Comparison of ENCODE assay signal across 14 cellular contexts in genomic region chr19:18508585-18508984, GRCh38. TPM values are rescaled to one million over a fixed set of nuclear protein-coding genes. Genes with fewer than 3 reads are reported as not detected.
DNase-seq lines count a peak whose midpoint lies in the region; ATAC-seq, FAIRE-seq and TF ChIP-seq lines count a peak whose summit lies in the region.
"Had no signal": no experiment of that assay in that cellular context is flagged by ENCODE, and none has a peak within 500 bp of the region (broad histone marks: within the 10 kb centered on the region; RNA-seq: fewer than 3 reads in every experiment).

No MANE protein-coding gene starts in this region.

- DNase-seq in activated CD4-positive, alpha-beta T cell treated with anti-CD3 and anti-CD28 coated beads, Interleukin-2, amount 10 ng/mL, durations not matched to agents 7 days and 5 days: no peak
- no peak for DNase-seq in activated CD4-positive, alpha-beta T cell treated with anti-CD3 and anti-CD28 coated beads for 48 hours
- no peak for DNase-seq in T-helper 17 cell
- no peak for DNase-seq in kidney
- DNase-seq in superior temporal gyrus (ENCODE audit: extremely low spot score): peak; percentile 5
- DNase-seq in stimulated activated CD4-positive, alpha-beta T cell treated with anti-CD3 and anti-CD28 coated beads, Interleukin-4, amount 100 ng/mL, for 1 hour: no peak
- DNase-seq: islet precursor cell, NCI-H2029 treated with DMSO at 0.1 percent for 48 hours, NCI-H69, T-helper 9 cell had no signal

- H3K4me3 Mint-ChIP-seq in activated CD4-positive, alpha-beta T cell treated with anti-CD3 and anti-CD28 coated beads, Interleukin-2, amount 10 ng/mL, durations not matched to agents 7 days and 5 days: no peak overlapping the region
- H3K4me3 Mint-ChIP-seq in T-helper 17 cell: peak overlapping the region; percentile 49

- H3K4me1 ChIP-seq in kidney (ENCODE audit: control insufficient read depth in 1 of 2, insufficient read depth in 1 of 2, low read depth in 1 of 2, low read length in 2 of 2): peaks cover 55 to 73% of the 10 kb centered on the region in 2 donors

- ATAC-seq in T-helper 17 cell: no peak
- no peak for ATAC-seq in HG03457 (IDR thresholded peaks at IDR 0.05; ENCODE audit: unreplicated experiment)
- ATAC-seq in HG02852 (IDR thresholded peaks at IDR 0.05; ENCODE audit: unreplicated experiment): no peak
- ATAC-seq: A549 had no signal

- intact Hi-C loops in kidney (cut with DNase I): no loop called here

- H3K4me3 ChIP-seq in kidney (ENCODE audit: low read length in 2 of 2): no peak overlapping the region
- H3K4me3 ChIP-seq: A549 had no signal

- no peaks in the 10 kb centered on the region for H3K9me3 Mint-ChIP-seq in activated CD4-positive, alpha-beta T cell treated with anti-CD3 and anti-CD28 coated beads, Interleukin-2, amount 10 ng/mL, durations not matched to agents 7 days and 5 days

- CTCF ChIA-PET in activated CD4-positive, alpha-beta T cell treated with anti-CD3 and anti-CD28 coated beads, Interleukin-2, amount 10 ng/mL, durations not matched to agents 7 days and 5 days (lab: Charles Lee): interaction anchor here (1.6 to 6.1 kb wide), 4 partner anchors 12 to 81 kb away, joined by 4 to 31 read pairs (median 8); partner anchors contain the start of gene REX1BD

- H3K36me3 ChIP-seq in kidney (ENCODE audit: control insufficient read depth in 1 of 2, insufficient read depth in 2 of 2, low read length in 2 of 2): no peaks in the 10 kb centered on the region

- H3K9me3 ChIP-seq in T-helper 17 cell (ENCODE audit: control insufficient read depth, low read length, poor library complexity, severe bottlenecking) (no peaks in the 10 kb centered on the region), kidney (ENCODE audit: control insufficient read depth in 1 of 2, low read length in 2 of 2) (no peaks in the 10 kb centered on the region)
- H3K9me3 ChIP-seq: A549 had no signal

- H3K27ac Mint-ChIP-seq in activated CD4-positive, alpha-beta T cell treated with anti-CD3 and anti-CD28 coated beads, Interleukin-2, amount 10 ng/mL, durations not matched to agents 7 days and 5 days: peak overlapping the region; percentile 19
- H3K27ac Mint-ChIP-seq in T-helper 17 cell: peak overlapping the region; percentile 97

- POLR2A ChIA-PET in activated CD4-positive, alpha-beta T cell treated with anti-CD3 and anti-CD28 coated beads, Interleukin-2, amount 10 ng/mL, durations not matched to agents 7 days and 5 days (lab: Charles Lee): no interaction called here

- H3K27ac ChIP-seq in kidney (ENCODE audit: low read depth in 2 of 2, low read length in 2 of 2): peak overlapping the region; percentile 66 to 77
- H3K27ac ChIP-seq: A549 had no signal

- H3K36me3 Mint-ChIP-seq in activated CD4-positive, alpha-beta T cell treated with anti-CD3 and anti-CD28 coated beads, Interleukin-2, amount 10 ng/mL, durations not matched to agents 7 days and 5 days (ENCODE audit: low read depth): no peaks in the 10 kb centered on the region
- no peaks in the 10 kb centered on the region for H3K36me3 Mint-ChIP-seq in T-helper 17 cell (ENCODE audit: low read depth)

- no peaks in the 10 kb centered on the region for H3K27me3 Mint-ChIP-seq in activated CD4-positive, alpha-beta T cell treated with anti-CD3 and anti-CD28 coated beads, Interleukin-2, amount 10 ng/mL, durations not matched to agents 7 days and 5 days
- no peaks in the 10 kb centered on the region for H3K27me3 Mint-ChIP-seq in T-helper 17 cell
- H3K27me3 Mint-ChIP-seq: progenitor cell of endocrine pancreas had no signal

- H3K4me1 Mint-ChIP-seq in activated CD4-positive, alpha-beta T cell treated with anti-CD3 and anti-CD28 coated beads, Interleukin-2, amount 10 ng/mL, durations not matched to agents 7 days and 5 days: peaks cover 55% of the 10 kb centered on the region
- peaks cover 54% of the 10 kb centered on the region for H3K4me1 Mint-ChIP-seq in T-helper 17 cell

- peak overlapping the region in 1 of 2 donors; percentile 41 for H3K9ac ChIP-seq in kidney (ENCODE audit: low read length in 2 of 2)

- no peak for FAIRE-seq in kidney (lab: Jason Lieb, UNC)
- FAIRE-seq: A549 had no signal

- TF ChIP-seq CTCF in kidney (IDR thresholded peaks at IDR 0.05; ENCODE audit: borderline replicate concordance, extremely low read depth, insufficient read depth): no peak

RNA-seq across cellular contexts. Expression of gene ELL, which starts 13.3 kb away (rescaled TPM):
- 10 to 100 TPM; 20.3 to 20.9 TPM for total RNA-seq in activated CD4-positive, alpha-beta T cell treated with anti-CD3 and anti-CD28 coated beads, Interleukin-2, amount 10 ng/mL, durations not matched to agents 7 days and 5 days
- 10 to 100 TPM; 51.0 to 62.8 TPM for total RNA-seq in T-helper 17 cell
- 25.2 TPM for total RNA-seq in kidney
- 5.7 TPM for polyA plus RNA-seq in kidney (ENCODE audit: insufficient read depth, low read depth, low replicate concordance)

RNA-seq across cellular contexts. Expression of gene FKBP8, which starts 34.8 kb away (rescaled TPM):
- 100 to 1,000 TPM; 185 to 206 TPM for total RNA-seq in activated CD4-positive, alpha-beta T cell treated with anti-CD3 and anti-CD28 coated beads, Interleukin-2, amount 10 ng/mL, durations not matched to agents 7 days and 5 days
- total RNA-seq in T-helper 17 cell: 100 to 1,000 TPM; 149 to 186 TPM
- 207 TPM for total RNA-seq in kidney
- 314 TPM for polyA plus RNA-seq in kidney (ENCODE audit: insufficient read depth, low read depth, low replicate concordance)

RNA-seq across cellular contexts. Expression of gene KXD1, which starts 49.1 kb away (rescaled TPM):
- 10 to 100 TPM; 95.4 to 100.0 TPM for total RNA-seq in activated CD4-positive, alpha-beta T cell treated with anti-CD3 and anti-CD28 coated beads, Interleukin-2, amount 10 ng/mL, durations not matched to agents 7 days and 5 days
- total RNA-seq in T-helper 17 cell (10 to 100 TPM; 69.6 to 78.5 TPM), kidney (69.9 TPM)
- 56.3 TPM for polyA plus RNA-seq in kidney (ENCODE audit: insufficient read depth, low read depth, low replicate concordance)
